8 cellular contexts compared by ENCODE assay signal in genomic region chr1:180230791-180231505, GRCh38. TPM values are rescaled to one million over a fixed set of nuclear protein-coding genes. Genes with fewer than 3 reads are reported as not detected.
DNase-seq lines count a peak whose midpoint lies in the region; ATAC-seq, FAIRE-seq and TF ChIP-seq lines count a peak whose summit lies in the region.

No MANE protein-coding gene starts in this region.

- peak overlapping the region; percentile 55 for H3K4me3 ChIP-seq in MG63
- peak overlapping the region; percentile 24 to 39 for H3K4me3 ChIP-seq in kidney (ENCODE audit: low read length in 2 of 2)
- peak overlapping the region; percentile 44 to 75 (median 59) for H3K4me3 ChIP-seq in subcutaneous abdominal adipose tissue (ENCODE audit: low read depth in 1 of 5, low read length in 5 of 5)

- H3K9me3 ChIP-seq in MG63: no peaks in the 10 kb centered on the region
- no peaks in the 10 kb centered on the region for H3K9me3 ChIP-seq in kidney (ENCODE audit: control insufficient read depth in 1 of 2, low read length in 2 of 2)
- no peaks in the 10 kb centered on the region for H3K9me3 ChIP-seq in subcutaneous abdominal adipose tissue (ENCODE audit: control insufficient read depth in 5 of 5, low read length in 5 of 5)

- no peak overlapping the region for H3K27ac Mint-ChIP-seq in brain

- intact Hi-C loops in kidney (cut with DNase I): no loop called here

- H3K27me3 ChIP-seq in MG63 (peaks cover 91% of the 10 kb centered on the region), subcutaneous abdominal adipose tissue (ENCODE audit: control insufficient read depth in 5 of 5, insufficient read depth in 4 of 5, low read length in 5 of 5) (peaks cover 60 to 73% (median 69%) of the 10 kb centered on the region in 5 donors)

- H3K4me1 ChIP-seq in kidney (ENCODE audit: control insufficient read depth in 1 of 2, insufficient read depth in 1 of 2, low read depth in 1 of 2, low read length in 2 of 2) (peaks cover 13 to 37% of the 10 kb centered on the region in 2 donors), subcutaneous abdominal adipose tissue (ENCODE audit: control insufficient read depth in 5 of 5, insufficient read depth in 5 of 5, low read length in 5 of 5) (peaks cover 0 to 60% (median 59%) of the 10 kb centered on the region in 5 donors)

- H3K36me3 ChIP-seq in MG63 (no peaks in the 10 kb centered on the region), kidney (ENCODE audit: control insufficient read depth in 1 of 2, insufficient read depth in 2 of 2, low read length in 2 of 2) (no peaks in the 10 kb centered on the region), subcutaneous abdominal adipose tissue (ENCODE audit: control insufficient read depth in 5 of 5, insufficient read depth in 5 of 5, low read length in 5 of 5) (no peaks in the 10 kb centered on the region)

- H3K9ac ChIP-seq in kidney (ENCODE audit: low read length in 2 of 2) (no peak overlapping the region), subcutaneous abdominal adipose tissue (ENCODE audit: low read length in 5 of 5) (no peak overlapping the region)

- H3K27me3 Mint-ChIP-seq in brain: peaks cover 97% of the 10 kb centered on the region

- TF ChIP-seq CTCF in brain (conservative IDR thresholded peaks at IDR 0.05) (no peak), kidney (IDR thresholded peaks at IDR 0.05; ENCODE audit: borderline replicate concordance, extremely low read depth, insufficient read depth) (no peak)

- H3K4me3 Mint-ChIP-seq in brain: peak overlapping the region; percentile 82 to 86 (median 84)

- peaks cover 40% of the 10 kb centered on the region for H3K4me1 Mint-ChIP-seq in brain

- no peak overlapping the region for H3K27ac ChIP-seq in kidney (ENCODE audit: low read depth in 2 of 2, low read length in 2 of 2)
- no peak overlapping the region for H3K27ac ChIP-seq in subcutaneous abdominal adipose tissue (ENCODE audit: low read depth, low read length)

- H3K9me3 Mint-ChIP-seq in brain: peaks cover 0 to 2% (median 0%) of the 10 kb centered on the region in 5 experiments

- ATAC-seq in HG03571 (IDR thresholded peaks at IDR 0.05; ENCODE audit: unreplicated experiment): no peak

- no peak for FAIRE-seq in kidney (lab: Jason Lieb, UNC)

- DNase-seq in GM03348 (ENCODE audit: low spot score): peak; percentile 79
- peak; percentile 60 for DNase-seq in MG63
- no peak for DNase-seq in kidney
- DNase-seq in superior temporal gyrus (ENCODE audit: extremely low spot score): no peak
- DNase-seq in HUDEP-2 (lab: John Stamatoyannopoulos, UW; ENCODE audit: unreplicated experiment in 76 of 76): no peak

- H3K36me3 Mint-ChIP-seq in brain: no peaks in the 10 kb centered on the region

RNA-seq across cellular contexts. Expression of gene LHX4, which starts 0.9 kb away (rescaled TPM):
- total RNA-seq in MG63 (2014; rRNA removed; shearing (Covaris generic); ENCODE audit: low replicate concordance): 0.13 TPM in 1 of 2 replicates, not detected in the other
- polyA plus RNA-seq in brain (ENCODE audit: insufficient read depth, low read depth, low replicate concordance): 0.19 TPM
- total RNA-seq in kidney: not detected
- polyA plus RNA-seq in kidney (ENCODE audit: insufficient read depth, low read depth, low replicate concordance): 0.37 TPM

Comparison
In these comparisons a context has a peak if more than half of its experiments do, and no peak if none do; other contexts are left out.
1. DNase-seq: peak in GM03348 (single experiment) and MG63 (single experiment); none in kidney (single experiment), superior temporal gyrus (single experiment) and HUDEP-2 (0 of 76).
2. Peak in every context shown above with its lines, with median percentiles within 50 percentile points of each other: H3K4me3 ChIP-seq.